ENCODE assay signal across 28 cellular contexts in the genomic region with DNA sequence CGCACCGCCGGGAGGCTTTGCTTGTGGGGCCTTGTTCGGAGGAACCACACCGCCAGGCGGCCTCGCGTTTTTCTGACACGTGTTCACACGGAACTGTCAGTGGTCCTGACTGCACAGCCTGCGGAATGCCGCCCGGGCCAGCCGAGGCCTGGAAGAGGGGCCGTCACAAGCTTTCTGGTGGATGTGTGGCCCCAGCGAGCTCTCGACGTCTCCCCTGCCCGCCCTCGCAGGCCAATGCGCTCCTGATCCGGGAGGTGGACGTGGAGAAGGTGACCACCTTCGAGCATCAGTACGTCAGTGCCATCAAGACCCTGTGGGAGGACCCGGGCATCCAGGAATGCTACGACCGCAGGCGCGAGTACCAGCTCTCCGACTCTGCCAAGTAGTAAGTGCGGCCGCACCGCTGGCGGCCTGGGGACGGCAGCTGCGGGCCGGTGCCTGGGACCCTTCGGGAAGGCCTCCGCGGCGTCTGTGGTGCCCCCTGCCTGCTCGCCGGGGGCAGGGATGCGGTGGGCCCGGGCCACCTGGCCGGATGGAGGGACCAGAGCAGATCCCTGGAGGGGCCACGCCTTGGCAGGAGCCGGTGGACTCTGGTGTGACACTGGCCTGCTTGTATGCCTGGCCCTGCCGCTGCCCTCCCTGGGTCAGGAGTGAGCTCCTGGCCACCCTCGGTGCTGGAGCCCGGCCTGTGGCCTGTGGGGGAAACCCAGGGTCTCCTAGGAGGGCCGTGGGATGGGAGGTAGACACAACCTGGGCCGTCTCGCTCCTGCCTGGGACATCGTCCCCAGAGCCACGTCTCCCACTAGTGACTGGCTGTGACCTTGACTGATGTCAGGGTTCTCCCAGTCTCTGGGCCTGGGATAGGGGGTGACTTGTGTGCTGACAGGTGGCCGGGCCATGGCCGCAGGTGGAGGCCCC. TPM values are rescaled to one million over a fixed set of nuclear protein-coding genes. Genes with fewer than 3 reads are reported as not detected.
DNase-seq lines count a peak whose midpoint lies in the region; ATAC-seq and TF ChIP-seq lines count a peak whose summit lies in the region.
"Had no signal": no experiment of that assay in that cellular context is flagged by ENCODE, and none has a peak within 500 bp of the region (broad histone marks: within the 10 kb centered on the region; RNA-seq: fewer than 3 reads in every experiment).

No MANE protein-coding gene starts in this region.

- ATAC-seq in left ventricle myocardium superior (peak; percentile 47), GM21381 (IDR thresholded peaks at IDR 0.05; ENCODE audit: unreplicated experiment) (no peak)
- ATAC-seq: A549, GM12878, Panc1 had no signal

- H4K8ac ChIP-seq in trophoblast cell (ENCODE audit: low read depth, low read length), result no peak overlapping the region

- H3K4ac ChIP-seq in trophoblast cell (ENCODE audit: low read depth, low read length), result no peak overlapping the region

- no peak overlapping the region for H2BK5ac ChIP-seq in trophoblast cell (ENCODE audit: low read depth, low read length, poor library complexity)

- H4K20me1 ChIP-seq in BLaER1 treated with 17β-estradiol and CSF1 and Interleukin-3, amounts not matched to agents 10 nM and 100 nM, result peaks cover under 1 to 92% (median 31%) of the 10 kb centered on the region in 11 experiments; a peak in 14 of 22 replicates
- H4K20me1 ChIP-seq in osteoblast (ENCODE audit: insufficient read depth, low read length), result peaks cover 37% of the 10 kb centered on the region

- H3K9me3 ChIP-seq in BLaER1 treated with 17β-estradiol and CSF1 and Interleukin-3, amounts not matched to agents 10 nM and 100 nM (replicated peaks in 1 of 11), result no peaks in the 10 kb centered on the region
- H3K9me3 ChIP-seq in osteoblast (ENCODE audit: low read depth, low read length), result no peaks in the 10 kb centered on the region
- H3K9me3 ChIP-seq in trophoblast cell (ENCODE audit: insufficient read depth, low read depth, low read length), result no peaks in the 10 kb centered on the region
- H3K9me3 ChIP-seq: A549, MG63 had no signal

- H3K14ac ChIP-seq in trophoblast cell (ENCODE audit: low read length), result no peak overlapping the region

- H3K79me1 ChIP-seq in trophoblast cell (ENCODE audit: low read length), result no peaks in the 10 kb centered on the region

- H3K9ac ChIP-seq in BLaER1 treated with 17β-estradiol and CSF1 and Interleukin-3, amounts not matched to agents 10 nM and 100 nM, result peak overlapping the region in 6 of 11 experiments; percentile 15 to 67 (median 58); a peak in 9 of 22 replicates
- H3K9ac ChIP-seq in trophoblast cell (ENCODE audit: low read length), result no peak overlapping the region

- peak overlapping the region in 8 of 11 experiments; percentile 11 to 72 (median 61); a peak in 13 of 22 replicates for H3K27ac ChIP-seq in BLaER1 treated with 17β-estradiol and CSF1 and Interleukin-3, amounts not matched to agents 10 nM and 100 nM
- H3K27ac ChIP-seq in osteoblast (ENCODE audit: low read depth, low read length) (no peak overlapping the region), trophoblast cell (ENCODE audit: low read depth, low read length) (no peak overlapping the region)
- H3K27ac ChIP-seq: A549, SK-N-MC had no signal

- intact Hi-C loops in left ventricle myocardium superior (cut with micrococcal nuclease), result no loop called here

- H4K91ac ChIP-seq in trophoblast cell (ENCODE audit: low read depth, low read length), result no peak overlapping the region

- H3K27ac Mint-ChIP-seq in chondrocyte (ENCODE audit: unreplicated experiment), result no peak overlapping the region
- H3K27ac Mint-ChIP-seq: CD8-positive, alpha-beta memory T cell had no signal

- peaks cover 0 to 30% (median 6%) of the 10 kb centered on the region in 11 experiments; a peak in 11 of 22 replicates for H3K36me3 ChIP-seq in BLaER1 treated with 17β-estradiol and CSF1 and Interleukin-3, amounts not matched to agents 10 nM and 100 nM
- H3K36me3 ChIP-seq in osteoblast (ENCODE audit: insufficient read depth, low read length) (no peaks in the 10 kb centered on the region), trophoblast cell (ENCODE audit: control insufficient read depth in 1 of 2, insufficient read depth in 2 of 2, low read length in 2 of 2) (peaks cover 38 to 40% of the 10 kb centered on the region in 2 experiments)
- H3K36me3 ChIP-seq: MG63 had no signal

- peaks cover 37 to 97% (median 93%) of the 10 kb centered on the region in 10 experiments for H3K4me1 ChIP-seq in BLaER1 treated with 17β-estradiol and CSF1 and Interleukin-3, amounts not matched to agents 10 nM and 100 nM
- H3K4me1 ChIP-seq in osteoblast (ENCODE audit: insufficient read depth, low read length), result no peaks in the 10 kb centered on the region
- peaks cover 3 to 8% of the 10 kb centered on the region in 2 experiments for H3K4me1 ChIP-seq in trophoblast cell (ENCODE audit: control insufficient read depth in 1 of 2, insufficient read depth in 2 of 2, low read length in 2 of 2)

- no peak overlapping the region for H2BK120ac ChIP-seq in trophoblast cell (ENCODE audit: insufficient read depth, low read length, poor library complexity)

- H3K9me3 Mint-ChIP-seq in chondrocyte (ENCODE audit: low read depth), result no peaks in the 10 kb centered on the region
- H3K9me3 Mint-ChIP-seq: CD8-positive, alpha-beta memory T cell had no signal

- H3K36me3 Mint-ChIP-seq in chondrocyte (ENCODE audit: low read depth), result no peaks in the 10 kb centered on the region
- H3K36me3 Mint-ChIP-seq: CD14-positive monocyte; CD8-positive, alpha-beta memory T cell had no signal

- no CpG with 5 or more reads among the region's 59 CpGs for WGBS in trophoblast cell (ENCODE audit: extremely low coverage, insufficient coverage, insufficient read length)

- no peak overlapping the region for H3K4me3 Mint-ChIP-seq in chondrocyte (ENCODE audit: unreplicated experiment)
- H3K4me3 Mint-ChIP-seq: CD14-positive monocyte; CD8-positive, alpha-beta memory T cell had no signal

- H3K79me2 ChIP-seq in osteoblast (ENCODE audit: insufficient read depth, low read length), result peaks cover 81% of the 10 kb centered on the region
- no peaks in the 10 kb centered on the region for H3K79me2 ChIP-seq in trophoblast cell (ENCODE audit: control insufficient read depth, insufficient read depth, low read length, poor library complexity)

- H3K4me1 Mint-ChIP-seq in chondrocyte (ENCODE audit: low read depth), result peaks cover 19% of the 10 kb centered on the region

- peaks cover 0 to 20% (median 0%) of the 10 kb centered on the region in 11 experiments; a peak in 3 of 22 replicates for H3K27me3 ChIP-seq in BLaER1 treated with 17β-estradiol and CSF1 and Interleukin-3, amounts not matched to agents 10 nM and 100 nM
- H3K27me3 ChIP-seq in osteoblast (ENCODE audit: insufficient read depth, low read length) (no peaks in the 10 kb centered on the region), trophoblast cell (ENCODE audit: insufficient read depth, low read length) (no peaks in the 10 kb centered on the region)
- H3K27me3 ChIP-seq: MG63 had no signal

- H3K4me3 ChIP-seq in BLaER1 treated with 17β-estradiol and CSF1 and Interleukin-3, amounts not matched to agents 10 nM and 100 nM, result no peak overlapping the region
- H3K4me3 ChIP-seq in osteoblast (ENCODE audit: insufficient read depth, low read length) (no peak overlapping the region), trophoblast cell (ENCODE audit: low read depth, low read length) (no peak overlapping the region)
- H3K4me3 ChIP-seq: A549, GM12878, MG63, SK-N-MC had no signal

- peak overlapping the region; percentile 73 to 99 (median 86) for H3K4me2 ChIP-seq in BLaER1 treated with 17β-estradiol and CSF1 and Interleukin-3, amounts not matched to agents 10 nM and 100 nM
- H3K4me2 ChIP-seq in osteoblast (ENCODE audit: insufficient read depth, low read length) (no peak overlapping the region), trophoblast cell (ENCODE audit: low read length) (no peak overlapping the region)
- H3K4me2 ChIP-seq: A549 had no signal

- H2BK12ac ChIP-seq in trophoblast cell (ENCODE audit: low read length), result no peak overlapping the region

- no peaks in the 10 kb centered on the region for H3K27me3 Mint-ChIP-seq in chondrocyte (ENCODE audit: low read depth)
- H3K27me3 Mint-ChIP-seq: CD8-positive, alpha-beta memory T cell had no signal

- TF ChIP-seq CTCF in chondrocyte (IDR thresholded peaks at IDR 0.05), result no peak
- no peak for TF ChIP-seq CTCF in osteoblast (IDR thresholded peaks at IDR 0.05; ENCODE audit: extremely low read depth, low read depth, low read length)

- no peak overlapping the region for H3K23ac ChIP-seq in trophoblast cell (ENCODE audit: low read length)

- H2AK5ac ChIP-seq in trophoblast cell (ENCODE audit: low read length), result no peak overlapping the region

- no peak overlapping the region for H3K18ac ChIP-seq in trophoblast cell (ENCODE audit: low read length)

- H4K12ac ChIP-seq in trophoblast cell (ENCODE audit: low read depth, low read length), result no peak overlapping the region

- peak; percentile 91 for DNase-seq in chondrocyte (ENCODE audit: low spot score)
- peak; percentile 34 for DNase-seq in left ventricle myocardium superior
- peak; percentile 79 for DNase-seq in osteoblast (ENCODE audit: insufficient read length, low spot score, missing footprints)
- no peak for DNase-seq in trophoblast cell
- no peak for DNase-seq in OCI-M2 (lab: John Stamatoyannopoulos, UW; ENCODE audit: unreplicated experiment)
- DNase-seq: AML-193; CD8-positive, alpha-beta memory T cell; DMS 273 treated with DMSO at 0.1 percent for 48 hours; DMS79; EL; GDM1; KG1; MG63; NCI-H1694; NCI-H2029 treated with DMSO at 0.1 percent for 48 hours; NCI-H446 treated with DMSO at 0.1 percent for 48 hours; NCI-H526; NCI-H82; NK-92 treated with Interleukin-12 subunit alpha and Interleukin-12 subunit beta, amount 100 ng/mL, for 24 hours; SIG-M5 had no signal

- H2AFZ ChIP-seq in osteoblast (ENCODE audit: low read length) (no peak overlapping the region), trophoblast cell (ENCODE audit: insufficient read depth, low read length, poor library complexity) (no peak overlapping the region)

RNA-seq across cellular contexts. Expression of gene GNA11, which starts 19.2 kb away (rescaled TPM):
- total RNA-seq in chondrocyte (62.1 to 68.9 TPM (median 68.1 TPM) in 3 replicates), left ventricle myocardium superior (74.6 TPM), osteoblast (73.7 and 74.2 TPM in 2 replicates)
- polyA plus RNA-seq in trophoblast cell (2013), result 41.4 and 43.4 TPM in 2 replicates

RNA-seq across cellular contexts. Expression of gene GNA15, which starts 22.5 kb away (rescaled TPM):
- total RNA-seq in chondrocyte, result not detected in 3 replicates
- 2.1 TPM for total RNA-seq in left ventricle myocardium superior
- total RNA-seq in osteoblast, result 0.36 TPM in 1 of 2 replicates, not detected in the other
- polyA plus RNA-seq in trophoblast cell (2013), result 0.03 TPM in 1 of 2 replicates, not detected in the other
- total RNA-seq: H7 had no signal

RNA-seq across cellular contexts. Expression of gene TLE5, which starts 51.1 kb away (rescaled TPM):
- total RNA-seq in chondrocyte, result 223 to 306 TPM (median 303 TPM) in 3 replicates
- 846 TPM for total RNA-seq in left ventricle myocardium superior
- total RNA-seq in osteoblast, result 209 and 211 TPM in 2 replicates
- 183 and 188 TPM in 2 replicates for polyA plus RNA-seq in trophoblast cell (2013)

Comparison
In these comparisons a context has a peak if more than half of its experiments do, and no peak if none do; other contexts are left out.
1. H3K27ac ChIP-seq: peak in BLaER1 treated with 17β-estradiol and CSF1 and Interleukin-3, amounts not matched to agents 10 nM and 100 nM (8 of 11); none in osteoblast (single experiment) and trophoblast cell (single experiment).
2. H3K4me2 ChIP-seq: peak in BLaER1 treated with 17β-estradiol and CSF1 and Interleukin-3, amounts not matched to agents 10 nM and 100 nM (11 of 11); none in osteoblast (single experiment) and trophoblast cell (single experiment).
3. DNase-seq: peak in chondrocyte (single experiment), left ventricle myocardium superior (single experiment) and osteoblast (single experiment); none in trophoblast cell (0 of 2) and OCI-M2 (single experiment).